In the genomic region with DNA sequence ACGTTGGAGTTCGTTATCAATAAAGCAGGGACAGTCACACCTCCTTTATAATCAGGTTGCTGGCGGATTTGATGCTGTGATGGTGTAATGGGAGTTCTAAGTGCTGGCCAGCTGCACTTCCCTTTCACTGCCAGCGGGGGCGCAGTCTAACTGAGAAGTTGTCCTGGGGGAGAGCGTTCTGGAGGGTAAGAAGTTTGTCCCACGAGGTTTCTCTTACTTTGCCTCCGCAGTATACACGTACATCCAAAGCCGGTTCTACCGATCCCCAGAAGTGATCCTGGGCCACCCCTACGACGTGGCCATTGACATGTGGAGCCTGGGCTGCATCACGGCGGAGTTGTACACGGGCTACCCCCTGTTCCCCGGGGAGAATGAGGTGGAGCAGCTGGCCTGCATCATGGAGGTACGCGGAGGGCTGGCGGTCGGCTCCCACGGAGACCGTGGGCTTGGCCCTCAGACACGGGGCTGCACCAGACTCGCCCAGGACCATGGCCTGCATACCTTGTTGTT, we compare ENCODE assay signal across 1 cellular context.
TF ChIP-seq lines count a peak whose summit lies in the region.

No MANE protein-coding gene starts in this region.

TF ChIP-seq in H1, 55 proteins besides CTCF, POLR2A, EP300 and RAD21:
- TF ChIP-seq SAP30 (IDR thresholded peaks at IDR 0.05; ENCODE audit: insufficient read depth, insufficient replicate concordance, low read length) (peak; percentile 72), GTF2F1 (IDR thresholded peaks at IDR 0.05; ENCODE audit: borderline replicate concordance, low read depth, low read length) (no peak), GABPA (IDR thresholded peaks at IDR 0.05; ENCODE audit: borderline replicate concordance, insufficient read depth, low read length) (peak; percentile 14; the same call in 1 of the 2 replicates), CEBPB (IDR thresholded peaks at IDR 0.05; ENCODE audit: low read depth, low read length) (0 out of 2 replicates have a peak, but pooled peaks have one; percentile 22), KDM5A (IDR thresholded peaks at IDR 0.05; ENCODE audit: low read length) (no peak), ASH2L (IDR thresholded peaks at IDR 0.05; ENCODE audit: low read length) (peak; percentile 73), SP4 (IDR thresholded peaks at IDR 0.05; ENCODE audit: low read length) (no peak), ATF3 (IDR thresholded peaks at IDR 0.05; ENCODE audit: insufficient read depth, low read depth, low read length) (0 out of 2 replicates have a peak, but pooled peaks have one; percentile 16), TBP (IDR thresholded peaks at IDR 0.05; ENCODE audit: low read depth, low read length) (0 out of 2 replicates have a peak, but pooled peaks have one; percentile 18), BACH1 (IDR thresholded peaks at IDR 0.05; ENCODE audit: low read length) (no peak), TAF1 (IDR thresholded peaks at IDR 0.05; ENCODE audit: low read depth, low read length) (peak; percentile 50; the same call in 1 of the 2 replicates), HDAC2 (IDR thresholded peaks at IDR 0.05; ENCODE audit: borderline replicate concordance in 1 of 2, low read depth in 2 of 2, low read length in 2 of 2) (no peak; a peak in 1 of 4 replicates), CREB1 (IDR thresholded peaks at IDR 0.05) (peak; percentile 45), TCF12 (IDR thresholded peaks at IDR 0.05; ENCODE audit: low read depth, low read length) (0 out of 2 replicates have a peak, but pooled peaks have one; percentile 7), SIN3A (conservative IDR thresholded peaks at IDR 0.05 in 1 of 2, IDR thresholded peaks at IDR 0.05 in 1 of 2; ENCODE audit: low read depth in 1 of 2, low read length in 2 of 2) (peak; percentile 67 to 83; a peak in 2 of 4 replicates), YY1 (IDR thresholded peaks at IDR 0.05; ENCODE audit: low read depth, low read length) (peak; percentile 69; the same call in 1 of the 2 replicates), TAF7 (optimal IDR thresholded peaks at IDR 0.05; ENCODE audit: borderline replicate concordance, low read depth, low read length) (no peak), POU5F1 (IDR thresholded peaks at IDR 0.05; ENCODE audit: low read depth, low read length) (peak; percentile 17; the same call in 1 of the 2 replicates), POLR2AphosphoS5 (IDR thresholded peaks at IDR 0.05; ENCODE audit: low read depth, low read length) (peak; percentile 33; the same call in 1 of the 2 replicates), SIX5 (IDR thresholded peaks at IDR 0.05; ENCODE audit: low read depth, low read length) (no peak), PHF8 (conservative IDR thresholded peaks at IDR 0.05; ENCODE audit: low read depth, low read length) (peak; percentile 66), KDM4A (IDR thresholded peaks at IDR 0.05; ENCODE audit: low read depth, low read length, severe bottlenecking) (peak; percentile 85)
- TF ChIP-seq, protein P1, sequence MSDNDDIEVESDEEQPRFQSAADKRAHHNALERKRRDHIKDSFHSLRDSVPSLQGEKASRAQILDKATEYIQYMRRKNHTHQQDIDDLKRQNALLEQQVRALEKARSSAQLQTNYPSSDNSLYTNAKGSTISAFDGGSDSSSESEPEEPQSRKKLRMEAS (IDR thresholded peaks at IDR 0.05) = peak; percentile 67
